Comparison of ENCODE assay signal across 20 cellular contexts in the genomic region with DNA sequence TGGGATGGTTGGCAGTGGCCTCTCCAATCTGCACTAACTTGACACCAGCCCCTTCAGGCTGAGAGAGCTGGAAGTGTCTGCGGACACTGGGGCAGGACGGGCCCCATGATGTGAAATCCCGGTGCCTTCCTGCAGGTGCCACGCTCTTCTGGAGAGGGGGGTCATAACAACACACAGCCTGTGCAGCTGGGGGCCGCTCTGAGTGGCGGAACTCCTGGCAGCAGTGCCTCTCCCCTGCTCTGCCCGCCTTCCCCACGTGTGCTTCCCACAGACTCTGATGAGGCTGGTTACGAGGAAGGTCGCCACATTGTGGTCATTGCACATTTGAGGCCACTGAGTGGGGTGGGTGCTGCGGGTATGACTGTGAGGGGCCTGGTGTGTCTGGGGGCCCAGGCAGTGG.
"Had no signal": no experiment of that assay in that cellular context is flagged by ENCODE, and none has a peak within 500 bp of the region (broad histone marks: within the 10 kb centered on the region; RNA-seq: fewer than 3 reads in every experiment).

No MANE protein-coding gene starts in this region.

- H3K4me1 Mint-ChIP-seq: activated B cell treated with CpG ODN at 0.5 μM for 24 hours had no signal

- H3K4me3 Mint-ChIP-seq: activated B cell treated with CpG ODN at 0.5 μM for 24 hours; activated naive CD8-positive, alpha-beta T cell treated with anti-CD3 and anti-CD28 coated beads, Interleukin-2, amount 10 ng/mL, durations not matched to agents 7 days and 5 days; brain; nephron; stimulated activated memory B cell treated with anti-CD40 and anti-IgM and Interleukin-4, amounts not matched to agents 10 μg/mL and 1 μg/mL and 100 μg/mL, for 72 hours; T-helper 2 cell treated with Interferon-gamma antibody and Interleukin-4, amounts not matched to agents 5 μg/mL and 100 μg/mL, for 36 hours had no signal

- H3K4me1 ChIP-seq: foreskin keratinocyte, prostate gland had no signal

- H3K9me3 Mint-ChIP-seq: activated B cell treated with CpG ODN at 0.5 μM for 24 hours; activated naive CD8-positive, alpha-beta T cell treated with anti-CD3 and anti-CD28 coated beads, Interleukin-2, amount 10 ng/mL, durations not matched to agents 7 days and 5 days; nephron; stimulated activated memory B cell treated with anti-CD40 and anti-IgM and Interleukin-4, amounts not matched to agents 10 μg/mL and 1 μg/mL and 100 μg/mL, for 72 hours; T-helper 2 cell treated with Interferon-gamma antibody and Interleukin-4, amounts not matched to agents 5 μg/mL and 100 μg/mL, for 36 hours had no signal

- DNase-seq: activated B cell treated with CpG ODN at 0.5 μM for 24 hours; activated CD4-positive, alpha-beta T cell treated with anti-CD3 and anti-CD28 coated beads, Interleukin-2, amount 50 U/mL, for 1 hour; activated CD8-positive, alpha-beta memory T cell treated with anti-CD3 and anti-CD28 coated beads, Interleukin-2, amount 50 U/mL, for 48 hours; activated naive CD8-positive, alpha-beta T cell treated with anti-CD3 and anti-CD28 coated beads, Interleukin-2, amount 10 ng/mL, durations not matched to agents 7 days and 5 days; amygdala; foreskin keratinocyte; hippocampal formation; stimulated activated CD4-positive, alpha-beta T cell treated with anti-CD3 and anti-CD28 coated beads, Interleukin-4, amount 100 ng/mL, for 24 hours had no signal

- H3K27ac ChIP-seq: foreskin keratinocyte, prostate gland, right atrium auricular region, SK-N-MC, skin epidermis, thoracic aorta had no signal

- FAIRE-seq: colon, islet of Langerhans had no signal

- H3K27me3 Mint-ChIP-seq: activated B cell treated with CpG ODN at 0.5 μM for 24 hours; activated naive CD8-positive, alpha-beta T cell treated with anti-CD3 and anti-CD28 coated beads, Interleukin-2, amount 10 ng/mL, durations not matched to agents 7 days and 5 days; brain; stimulated activated memory B cell treated with anti-CD40 and anti-IgM and Interleukin-4, amounts not matched to agents 10 μg/mL and 1 μg/mL and 100 μg/mL, for 72 hours had no signal

- H3K27me3 ChIP-seq: foreskin keratinocyte, right atrium auricular region had no signal

- H3K4me3 ChIP-seq: lung, prostate gland, right atrium auricular region, SK-N-MC, skin epidermis, thoracic aorta had no signal

- ATAC-seq: foreskin keratinocyte; stimulated activated memory B cell treated with anti-CD40 and anti-IgM and Interleukin-4, amounts not matched to agents 10 μg/mL and 1 μg/mL and 100 μg/mL, for 72 hours had no signal

- H3K9me3 ChIP-seq: prostate gland, right atrium auricular region, thoracic aorta had no signal

- H3K27ac Mint-ChIP-seq: activated B cell treated with CpG ODN at 0.5 μM for 24 hours; activated naive CD8-positive, alpha-beta T cell treated with anti-CD3 and anti-CD28 coated beads, Interleukin-2, amount 10 ng/mL, durations not matched to agents 7 days and 5 days; nephron; stimulated activated memory B cell treated with anti-CD40 and anti-IgM and Interleukin-4, amounts not matched to agents 10 μg/mL and 1 μg/mL and 100 μg/mL, for 72 hours; T-helper 2 cell treated with Interferon-gamma antibody and Interleukin-4, amounts not matched to agents 5 μg/mL and 100 μg/mL, for 36 hours had no signal
